8 cellular contexts compared by ENCODE assay signal in genomic region chr4:94757192-94758140, GRCh38. TPM values are rescaled to one million over a fixed set of nuclear protein-coding genes. Genes with fewer than 3 reads are reported as not detected.
DNase-seq lines count a peak whose midpoint lies in the region; ATAC-seq, FAIRE-seq and TF ChIP-seq lines count a peak whose summit lies in the region.

Gene BMPR1B (plus strand): TSS chr4:94757955. CDS start chr4:95104425, 346,470 bp downstream.

- no peaks in the 10 kb centered on the region for H3K9me3 Mint-ChIP-seq in T-helper 1 cell treated with Interleukin-12 subunit alpha and Interleukin-12 subunit beta and Interleukin-4 antibody, amounts not matched to agents 30 μg/mL and 1 μg/mL, for 36 hours

- H3K27ac ChIP-seq in Peyer's patch (no peak within 1 kb of the TSS), endothelial cell of umbilical vein (ENCODE audit: insufficient read depth, low read depth, low read length) (no peak within 1 kb of the TSS), mesenchymal stem cell (ENCODE audit: low read length, poor library complexity, severe bottlenecking) (no peak within 1 kb of the TSS), transverse colon (peak within 1 kb of the TSS; percentile 21 to 41 (median 40))

- H3K4me3 ChIP-seq in Peyer's patch (peak within 1 kb of the TSS; percentile 18 to 62 (median 38)), endothelial cell of umbilical vein (replicated peaks in 1 of 3; ENCODE audit: insufficient read depth in 1 of 3, low read depth in 1 of 3, low read length in 3 of 3) (peak within 1 kb of the TSS; percentile 38 to 71 (median 58)), mesenchymal stem cell (ENCODE audit: insufficient read depth in 1 of 2, low read depth in 1 of 2, low read length in 2 of 2) (peak within 1 kb of the TSS; percentile 81 to 83), transverse colon (peak within 1 kb of the TSS; percentile 24 to 53 (median 45))

- BruUV-seq in endothelial cell of umbilical vein (replicated peaks; lab: Mats Ljungman, UMichigan), result TSS peak; percentile 17

- ATAC-seq in HG03342 (IDR thresholded peaks at IDR 0.05; ENCODE audit: unreplicated experiment) (no peak), GM18868 (IDR thresholded peaks at IDR 0.05; ENCODE audit: unreplicated experiment) (no peak)

- no peaks in the 10 kb centered on the region for H3K27me3 ChIP-seq in Peyer's patch
- no peaks in the 10 kb centered on the region for H3K27me3 ChIP-seq in endothelial cell of umbilical vein (ENCODE audit: control insufficient read depth in 2 of 2, insufficient read depth in 2 of 2, low read length in 2 of 2)
- no peaks in the 10 kb centered on the region for H3K27me3 ChIP-seq in mesenchymal stem cell (ENCODE audit: control insufficient read depth in 1 of 2, insufficient read depth in 1 of 2, low read length in 2 of 2)
- peaks cover 94% of the 10 kb centered on the region for H3K27me3 ChIP-seq in transverse colon

- peak within 1 kb of the TSS; percentile 17 to 68 for H3K18ac ChIP-seq in mesenchymal stem cell (ENCODE audit: low read depth in 1 of 2, low read length in 2 of 2)

- 2% methylated on average over 17 of the region's 77 CpGs for WGBS in mesenchymal stem cell
- 17 to 20% methylated on average over 9 to 50 of the region's 77 CpGs for WGBS in transverse colon (ENCODE audit: low coverage in 1 of 2), 2 donors

- H3K4me3 Mint-ChIP-seq in T-helper 1 cell treated with Interleukin-12 subunit alpha and Interleukin-12 subunit beta and Interleukin-4 antibody, amounts not matched to agents 30 μg/mL and 1 μg/mL, for 36 hours, result peak within 1 kb of the TSS; percentile 63

- H3K79me1 ChIP-seq in mesenchymal stem cell (replicated peaks; ENCODE audit: low read length, poor library complexity, severe bottlenecking), result no peaks in the 10 kb centered on the region

- H3K9me3 ChIP-seq in Peyer's patch (no peaks in the 10 kb centered on the region), endothelial cell of umbilical vein (replicated peaks; ENCODE audit: control insufficient read depth, insufficient read depth, low read length) (no peaks in the 10 kb centered on the region), mesenchymal stem cell (ENCODE audit: control insufficient read depth, low read length) (no peaks in the 10 kb centered on the region), transverse colon (no peaks in the 10 kb centered on the region)

- POLR2A ChIA-PET in endothelial cell of umbilical vein (lab: Charles Lee), result no interaction called here

- TF ChIP-seq POLR2A in Peyer's patch (IDR thresholded peaks at IDR 0.05) (no peak), endothelial cell of umbilical vein (IDR thresholded peaks at IDR 0.05; ENCODE audit: low read depth, low read length) (no peak), transverse colon (IDR thresholded peaks at IDR 0.05) (no peak)

- no peak within 1 kb of the TSS for H2BK5ac ChIP-seq in mesenchymal stem cell (ENCODE audit: low read depth, low read length, poor library complexity, severe bottlenecking)

- no peak within 1 kb of the TSS for H2BK12ac ChIP-seq in mesenchymal stem cell (ENCODE audit: low read length in 2 of 2)

- FAIRE-seq in endothelial cell of umbilical vein (lab: Jason Lieb, UNC), result peak; percentile 28

- H3K9ac ChIP-seq in endothelial cell of umbilical vein (replicated peaks; ENCODE audit: extremely low read depth, insufficient read depth, low read length) (peak within 1 kb of the TSS; percentile 75), mesenchymal stem cell (ENCODE audit: low read length) (peak within 1 kb of the TSS; percentile 92)

- H3K36me3 ChIP-seq in Peyer's patch (no peaks in the 10 kb centered on the region), endothelial cell of umbilical vein (ENCODE audit: control insufficient read depth in 2 of 2, extremely low read depth in 1 of 2, insufficient read depth in 2 of 2, low read length in 2 of 2) (no peaks in the 10 kb centered on the region), mesenchymal stem cell (ENCODE audit: control insufficient read depth in 1 of 2, insufficient read depth in 2 of 2, low read depth in 1 of 2, low read length in 2 of 2) (no peaks in the 10 kb centered on the region), transverse colon (no peaks in the 10 kb centered on the region)

- H3K36me3 Mint-ChIP-seq in T-helper 1 cell treated with Interleukin-12 subunit alpha and Interleukin-12 subunit beta and Interleukin-4 antibody, amounts not matched to agents 30 μg/mL and 1 μg/mL, for 36 hours (ENCODE audit: low read depth), result no peaks in the 10 kb centered on the region

- H4K8ac ChIP-seq in mesenchymal stem cell (ENCODE audit: low read length), result no peak within 1 kb of the TSS

- peak within 1 kb of the TSS in 1 of 2 experiments; percentile 90 for H3K23ac ChIP-seq in mesenchymal stem cell (ENCODE audit: low read length in 2 of 2)

- DNase-seq in T-helper 1 cell, result no peak
- no peak for DNase-seq in Peyer's patch
- DNase-seq in endothelial cell of umbilical vein (ENCODE audit: low read depth, low spot score), result peak; percentile 75
- peak; percentile 78 for DNase-seq in mesenchymal stem cell
- DNase-seq in transverse colon, result no peak

- intact Hi-C loops in endothelial cell of umbilical vein (cut with micrococcal nuclease) (loop anchor here (1.0 to 10.0 kb wide), 6 partner anchors 69 to 367 kb away; no protein-coding TSS in a partner anchor), transverse colon (cut with DNase I; ENCODE audit: low total_unique reads) (no loop called here)

- H3K27ac Mint-ChIP-seq in T-helper 1 cell treated with Interleukin-12 subunit alpha and Interleukin-12 subunit beta and Interleukin-4 antibody, amounts not matched to agents 30 μg/mL and 1 μg/mL, for 36 hours, result no peak within 1 kb of the TSS

- in situ Hi-C loops in transverse colon (cut with MboI; ENCODE audit: low pct_ligation_motif_present in 1 of 4, low pct_unique_long_range_greater_than_20kb in 1 of 4, low sequenced_read_pairs in 3 of 4), result no loop called here

- H3K4ac ChIP-seq in mesenchymal stem cell (ENCODE audit: low read depth in 1 of 2, low read length in 2 of 2), result no peak within 1 kb of the TSS

- peak within 1 kb of the TSS in 1 of 2 experiments; percentile 51 for H3K14ac ChIP-seq in mesenchymal stem cell (ENCODE audit: low read length in 2 of 2)

- H3K4me1 ChIP-seq in Peyer's patch, result peaks cover 0 to 10% (median 0%) of the 10 kb centered on the region in 4 donors
- peaks cover 8% of the 10 kb centered on the region for H3K4me1 ChIP-seq in endothelial cell of umbilical vein (ENCODE audit: control insufficient read depth, extremely low read depth, insufficient read depth, low read length)
- peaks cover 7% of the 10 kb centered on the region for H3K4me1 ChIP-seq in mesenchymal stem cell (ENCODE audit: control insufficient read depth, insufficient read depth, low read depth, low read length)
- peaks cover 0 to 11% (median 4%) of the 10 kb centered on the region in 4 donors for H3K4me1 ChIP-seq in transverse colon

- no peak for TF ChIP-seq CTCF in Peyer's patch (IDR thresholded peaks at IDR 0.05)
- TF ChIP-seq CTCF in endothelial cell of umbilical vein (IDR thresholded peaks at IDR 0.05; ENCODE audit: extremely low read depth in 1 of 2, insufficient read depth in 1 of 2, low read depth in 1 of 2, low read length in 2 of 2), result peak in 1 of 2 donors; percentile 20
- TF ChIP-seq CTCF in transverse colon (IDR thresholded peaks at IDR 0.05), result no peak

- CTCF ChIA-PET in endothelial cell of umbilical vein (lab: Charles Lee), result interaction anchor here (1.0 to 2.8 kb wide), 5 partner anchors 34 to 367 kb away, joined by 3 to 12 read pairs (median 5); no protein-coding TSS in a partner anchor

- H2BK120ac ChIP-seq in mesenchymal stem cell (ENCODE audit: low read depth, low read length), result peak within 1 kb of the TSS; percentile 58

- no peak for TF ChIP-seq EP300 in transverse colon (IDR thresholded peaks at IDR 0.05; ENCODE audit: low read depth)

- peaks cover 8% of the 10 kb centered on the region for H3K4me1 Mint-ChIP-seq in T-helper 1 cell treated with Interleukin-12 subunit alpha and Interleukin-12 subunit beta and Interleukin-4 antibody, amounts not matched to agents 30 μg/mL and 1 μg/mL, for 36 hours (ENCODE audit: low read depth)

- dilution Hi-C loops in endothelial cell of umbilical vein (cut with MboI; ENCODE audit: extremely low pct_ligation_motif_present, low sequenced_read_pairs), result no loop called here

- no peak within 1 kb of the TSS for H4K91ac ChIP-seq in mesenchymal stem cell (ENCODE audit: low read length)

- H3K9me1 ChIP-seq in endothelial cell of umbilical vein (replicated peaks; ENCODE audit: control insufficient read depth, extremely low read depth, insufficient read depth, low read length), result no peaks in the 10 kb centered on the region

- H3K4me2 ChIP-seq in endothelial cell of umbilical vein (ENCODE audit: insufficient read depth, low read length) (peak within 1 kb of the TSS; percentile 87), mesenchymal stem cell (ENCODE audit: low read length, poor library complexity, severe bottlenecking) (peak within 1 kb of the TSS; percentile 89)

- H2BK15ac ChIP-seq in mesenchymal stem cell (ENCODE audit: low read depth, poor library complexity, severe bottlenecking), result peak within 1 kb of the TSS; percentile 23

- H3K27me3 Mint-ChIP-seq in T-helper 1 cell treated with Interleukin-12 subunit alpha and Interleukin-12 subunit beta and Interleukin-4 antibody, amounts not matched to agents 30 μg/mL and 1 μg/mL, for 36 hours (ENCODE audit: low read depth), result peaks cover 75% of the 10 kb centered on the region

- H3K79me2 ChIP-seq in endothelial cell of umbilical vein (ENCODE audit: control insufficient read depth, insufficient read depth, low read length), result no peaks in the 10 kb centered on the region

- H4K20me1 ChIP-seq in endothelial cell of umbilical vein (replicated peaks; ENCODE audit: control insufficient read depth, extremely low read depth, insufficient read depth, low read length), result no peaks in the 10 kb centered on the region

- H2AFZ ChIP-seq in endothelial cell of umbilical vein (ENCODE audit: low read depth, low read length) (peak within 1 kb of the TSS; percentile 94), mesenchymal stem cell (ENCODE audit: low read depth, low read length) (peak within 1 kb of the TSS; percentile 81)

- no peak within 1 kb of the TSS for H2AK5ac ChIP-seq in mesenchymal stem cell (ENCODE audit: low read length, severe bottlenecking)

TF ChIP-seq in endothelial cell of umbilical vein, 7 proteins besides CTCF, POLR2A, EP300 and RAD21 (continues in another document):
- TF ChIP-seq FOS (IDR thresholded peaks at IDR 0.05; ENCODE audit: borderline replicate concordance, insufficient read depth, low read length), result peak; percentile 17

RNA-seq across cellular contexts. Expression of gene BMPR1B, which starts in this region (rescaled TPM):
- total RNA-seq in Peyer's patch (not detected), endothelial cell of umbilical vein (1.4 and 2.1 TPM in 2 replicates), transverse colon (1 to 10 TPM in 1 of 4 donors, under 1 TPM in 2, not detected in 1; 0.64 to 3.2 (median 0.68) TPM)
- 0.25 and 0.28 TPM in 2 replicates for polyA plus RNA-seq in endothelial cell of umbilical vein
- polyA plus RNA-seq in endothelial cell of umbilical vein (2011; cell fraction: cytosol; rRNA removed), result 0.25 and 0.28 TPM in 2 replicates
- 0.50 and 0.92 TPM in 2 replicates for polyA plus RNA-seq in endothelial cell of umbilical vein (2011; cell fraction: nucleus; rRNA removed)
- polyA plus RNA-seq in endothelial cell of umbilical vein (2012), result 3.9 and 4.1 TPM in 2 replicates
- polyA minus RNA-seq in endothelial cell of umbilical vein, result 0.78 and 1.3 TPM in 2 replicates
- polyA minus RNA-seq in endothelial cell of umbilical vein (2011; cell fraction: cytosol; rRNA and poly(A)+ RNA removed), result not detected
- polyA minus RNA-seq in endothelial cell of umbilical vein (2011; cell fraction: nucleus; rRNA and poly(A)+ RNA removed), result 1.3 and 1.9 TPM in 2 replicates
- polyA plus RNA-seq in mesenchymal stem cell (2013, experiment 1 of 2), result 0.08 TPM
- 0.12 TPM for polyA plus RNA-seq in mesenchymal stem cell (2013, experiment 2 of 2)

Comparison
In these comparisons a context has a peak if more than half of its experiments do, and no peak if none do; other contexts are left out.
1. DNase-seq: peak in endothelial cell of umbilical vein (single experiment) and mesenchymal stem cell (single experiment); none in T-helper 1 cell (0 of 5), Peyer's patch (0 of 3) and transverse colon (single experiment).
2. H3K27ac ChIP-seq: peak in transverse colon (4 of 4); none in Peyer's patch (0 of 4), endothelial cell of umbilical vein (single experiment) and mesenchymal stem cell (single experiment).
3. Peak in every context shown above with its lines, with median percentiles within 50 percentile points of each other: H3K4me3 ChIP-seq.